ENCODE assay signal across 7 cellular contexts in genomic region chr2:240745962-240746361, GRCh38. TPM values are rescaled to one million over a fixed set of nuclear protein-coding genes. Genes with fewer than 3 reads are reported as not detected.
"Had no signal": no experiment of that assay in that cellular context is flagged by ENCODE, and none has a peak within 500 bp of the region (broad histone marks: within the 10 kb centered on the region; RNA-seq: fewer than 3 reads in every experiment).

No MANE protein-coding gene starts in this region.

- H3K4me3 ChIP-seq: K562 had no signal

- H3K27ac ChIP-seq: HL-60 had no signal

- DNase-seq: IMR-90, KBM-7, KG1 had no signal

RNA-seq across cellular contexts. Expression of gene AQP12A, which starts 54.3 kb away (rescaled TPM):
- polyA plus RNA-seq: HepG2, IgD-negative memory B cell, IMR-90, K562 had no signal
